Comparison of ENCODE assay signal across 8 cellular contexts in genomic region chr10:394439-395101, GRCh38.
DNase-seq lines count a peak whose midpoint lies in the region; ATAC-seq and TF ChIP-seq lines count a peak whose summit lies in the region.
"Not testable (repeated sequence)": the region's sequence is repeated elsewhere in the genome, so short reads cannot be mapped to it uniquely, and the experiment has no call there.

No MANE protein-coding gene starts in this region.

- not testable (repeated sequence) for H3K36me3 Mint-ChIP-seq in activated CD8-positive, alpha-beta memory T cell treated with anti-CD3 and anti-CD28 coated beads, Interleukin-2, amount 10 ng/mL, durations not matched to agents 7 days and 5 days

- peaks cover 28% of the 10 kb centered on the region for H3K79me1 ChIP-seq in trophoblast cell (ENCODE audit: low read length)

- not testable (repeated sequence) for H2AFZ ChIP-seq in trophoblast cell (ENCODE audit: insufficient read depth, low read length, poor library complexity)

- H2BK12ac ChIP-seq in trophoblast cell (ENCODE audit: low read length) = peak overlapping the region; percentile 15

- H3K36me3 ChIP-seq in HUES48 (ENCODE audit: control insufficient read depth, insufficient read depth, low read length); trophoblast cell (ENCODE audit: control insufficient read depth in 1 of 2, insufficient read depth in 2 of 2, low read length in 2 of 2): not testable (repeated sequence)

- not testable (repeated sequence) for H3K27ac Mint-ChIP-seq in activated CD8-positive, alpha-beta memory T cell treated with anti-CD3 and anti-CD28 coated beads, Interleukin-2, amount 10 ng/mL, durations not matched to agents 7 days and 5 days

- not testable (repeated sequence) for H3K9me3 ChIP-seq in HUES48 (ENCODE audit: control insufficient read depth, insufficient read depth, low read length); trophoblast cell (ENCODE audit: insufficient read depth, low read depth, low read length)

- not testable (repeated sequence) for TF ChIP-seq CTCF in lower leg skin (IDR thresholded peaks at IDR 0.05)

- peaks cover 13% of the 10 kb centered on the region; the same call in 1 of the 2 replicates for H3K4me1 ChIP-seq in HUES48 (ENCODE audit: control insufficient read depth, insufficient read depth, low read length)
- H3K4me1 ChIP-seq in trophoblast cell (ENCODE audit: control insufficient read depth in 1 of 2, insufficient read depth in 2 of 2, low read length in 2 of 2) = peaks cover 20 to 26% of the 10 kb centered on the region in 2 experiments

- not testable (repeated sequence) for H3K4ac ChIP-seq in trophoblast cell (ENCODE audit: low read depth, low read length)

- not testable (repeated sequence) for H3K27me3 Mint-ChIP-seq in activated CD8-positive, alpha-beta memory T cell treated with anti-CD3 and anti-CD28 coated beads, Interleukin-2, amount 10 ng/mL, durations not matched to agents 7 days and 5 days

- H3K27ac ChIP-seq in HUES48 (ENCODE audit: low read depth, low read length) = peak overlapping the region; percentile 36
- H3K27ac ChIP-seq in cingulate gyrus (ENCODE audit: low read depth, low read length) = peak overlapping the region; percentile 75
- not testable (repeated sequence) for H3K27ac ChIP-seq in trophoblast cell (ENCODE audit: low read depth, low read length)
- peak overlapping the region; percentile 82 for H3K27ac ChIP-seq in substantia nigra (ENCODE audit: low read depth, low read length, poor library complexity, severe bottlenecking)

- intact Hi-C loops in Right ventricle myocardium inferior (cut with DNase I) = loop anchor here (10.0 kb wide), 1 partner anchor 400 kb away; no protein-coding TSS in a partner anchor
- intact Hi-C loops in lower leg skin (cut with DNase I; ENCODE audit: low total_unique reads) = not testable (repeated sequence)

- H4K12ac ChIP-seq in trophoblast cell (ENCODE audit: low read depth, low read length) = not testable (repeated sequence)

- H3K14ac ChIP-seq in trophoblast cell (ENCODE audit: low read length) = peak overlapping the region; percentile 29

- H3K18ac ChIP-seq in trophoblast cell (ENCODE audit: low read length) = peak overlapping the region; percentile 17

- not testable (repeated sequence) for TF ChIP-seq POLR2A in lower leg skin (IDR thresholded peaks at IDR 0.05)

- H3K79me2 ChIP-seq in trophoblast cell (ENCODE audit: control insufficient read depth, insufficient read depth, low read length, poor library complexity) = not testable (repeated sequence)

- not testable (repeated sequence) for H3K27me3 ChIP-seq in HUES48 (ENCODE audit: control insufficient read depth, insufficient read depth, low read length); trophoblast cell (ENCODE audit: insufficient read depth, low read length)

- not testable (repeated sequence) for H3K9me3 Mint-ChIP-seq in activated CD8-positive, alpha-beta memory T cell treated with anti-CD3 and anti-CD28 coated beads, Interleukin-2, amount 10 ng/mL, durations not matched to agents 7 days and 5 days (ENCODE audit: low read depth)

- not testable (repeated sequence) for H3K4me1 Mint-ChIP-seq in activated CD8-positive, alpha-beta memory T cell treated with anti-CD3 and anti-CD28 coated beads, Interleukin-2, amount 10 ng/mL, durations not matched to agents 7 days and 5 days

- H2AK5ac ChIP-seq in trophoblast cell (ENCODE audit: low read length) = peak overlapping the region; percentile 50

- not testable (repeated sequence) for H2BK120ac ChIP-seq in trophoblast cell (ENCODE audit: insufficient read depth, low read length, poor library complexity)

- not testable (repeated sequence) for H3K4me3 ChIP-seq in HUES48 (ENCODE audit: low read depth, low read length); lower leg skin (ENCODE audit: low read depth, poor library complexity, severe bottlenecking); trophoblast cell (ENCODE audit: low read depth, low read length)

- not testable (repeated sequence) for H3K9ac ChIP-seq in HUES48 (ENCODE audit: low read depth, low read length); trophoblast cell (ENCODE audit: low read length)

- H3K4me3 Mint-ChIP-seq in activated CD8-positive, alpha-beta memory T cell treated with anti-CD3 and anti-CD28 coated beads, Interleukin-2, amount 10 ng/mL, durations not matched to agents 7 days and 5 days = not testable (repeated sequence)

- not testable (repeated sequence) for H2BK5ac ChIP-seq in trophoblast cell (ENCODE audit: low read depth, low read length, poor library complexity)

- H4K8ac ChIP-seq in trophoblast cell (ENCODE audit: low read depth, low read length) = not testable (repeated sequence)

- peak; percentile 34 for DNase-seq in AG20443 (ENCODE audit: low spot score)
- DNase-seq in activated CD8-positive, alpha-beta memory T cell treated with anti-CD3 and anti-CD28 coated beads, Interleukin-2, amount 10 ng/mL, durations not matched to agents 7 days and 5 days; Right ventricle myocardium inferior (ENCODE audit: missing footprints); trophoblast cell: not testable (repeated sequence)
- DNase-seq in lower leg skin (ENCODE audit: low spot score in 2 of 2) = peak; percentile 39 to 85
- peak in 48 of 49 donors; percentile 34 to 92 (median 82) for DNase-seq in substantia nigra (lab: John Stamatoyannopoulos, UW)

- H3K23ac ChIP-seq in trophoblast cell (ENCODE audit: low read length) = not testable (repeated sequence)

- peak; percentile 36 for ATAC-seq in activated CD8-positive, alpha-beta memory T cell treated with anti-CD3 and anti-CD28 coated beads, Interleukin-2, amount 10 ng/mL, durations not matched to agents 7 days and 5 days
- peak; percentile 37 for ATAC-seq in Right ventricle myocardium inferior

- 71 to 74% methylated on average over 21 of the region's 21 CpGs for WGBS in lower leg skin, 2 donors
- WGBS in trophoblast cell (ENCODE audit: extremely low coverage, insufficient coverage, insufficient read length) = no CpG with 5 or more reads among the region's 21 CpGs

- H3K4me2 ChIP-seq in trophoblast cell (ENCODE audit: low read length) = not testable (repeated sequence)

- CTCF ChIA-PET in activated CD8-positive, alpha-beta memory T cell treated with anti-CD3 and anti-CD28 coated beads, Interleukin-2, amount 10 ng/mL, durations not matched to agents 7 days and 5 days (lab: Charles Lee) = not testable (repeated sequence)

- H4K91ac ChIP-seq in trophoblast cell (ENCODE audit: low read depth, low read length) = peak overlapping the region; percentile 27
